19 cellular contexts compared by ENCODE assay signal in the genomic region with DNA sequence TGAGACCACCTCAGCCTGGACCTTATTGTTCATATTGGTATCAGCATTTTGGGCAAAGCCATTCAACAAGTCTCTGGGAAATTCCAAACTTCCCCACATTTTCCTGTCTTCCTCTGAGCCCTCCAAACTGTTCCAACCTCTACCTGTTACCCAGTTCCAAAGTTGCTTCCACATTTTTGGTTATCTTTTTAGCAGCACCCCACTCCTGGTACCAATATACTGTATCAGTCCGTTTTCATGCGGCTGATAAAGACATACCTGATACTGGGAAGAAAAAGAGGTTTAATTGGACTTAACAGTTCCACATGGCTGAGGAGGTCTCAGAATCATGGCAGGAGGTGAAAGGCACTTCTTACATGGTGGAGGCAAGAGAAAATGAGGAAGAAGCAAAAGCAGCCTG. TPM values are rescaled to one million over a fixed set of nuclear protein-coding genes. Genes with fewer than 3 reads are reported as not detected.
"Had no signal": no experiment of that assay in that cellular context is flagged by ENCODE, and none has a peak within 500 bp of the region (broad histone marks: within the 10 kb centered on the region; RNA-seq: fewer than 3 reads in every experiment).

No MANE protein-coding gene starts in this region.

RNA-seq across cellular contexts. Expression of gene TEX53, which starts 55.8 kb away (rescaled TPM):
- total RNA-seq: activated CD4-positive, alpha-beta memory T cell treated with anti-CD3 and anti-CD28 coated beads for 36 hours; activated CD4-positive, alpha-beta T cell treated with anti-CD3 and anti-CD28 coated beads, Interleukin-2, amount 10 ng/mL, durations not matched to agents 24 days and 14 days; activated CD8-positive, alpha-beta memory T cell treated with anti-CD3 and anti-CD28 coated beads for 36 hours; activated CD8-positive, alpha-beta T cell treated with anti-CD3 and anti-CD28 coated beads for 36 hours; activated naive CD4-positive, alpha-beta T cell treated with anti-CD3 and anti-CD28 coated beads for 36 hours; activated naive CD8-positive, alpha-beta T cell treated with anti-CD3 and anti-CD28 coated beads, Interleukin-2, amount 10 ng/mL, durations not matched to agents 7 days and 5 days; activated T-cell treated with anti-CD3 and anti-CD28 coated beads, Interleukin-2, amount 50 U/mL, for 4 hours; activated T-cell treated with anti-CD3 and anti-CD28 coated beads, Interleukin-2, amount 50 U/mL, for 72 hours; activated T-helper 1 cell treated with anti-CD3 and anti-CD28 coated beads, Interleukin-12 subunit alpha, Interleukin-12 subunit beta, Interleukin-2, Interleukin-4 antibody, amounts not matched to agents 30 ng/mL and 10 ng/mL and 1 ng/mL, durations not matched to agents 14 hours and 24 hours and 36 hours; activated T-helper 17 cell treated with anti-CD3 and anti-CD28 coated beads, Interleukin-2, amount 50 U/mL, for 72 hours; ascending aorta; bronchial epithelial cell; cardiac muscle cell; T-cell; T-helper 1 cell treated with Interleukin-12 subunit alpha and Interleukin-12 subunit beta and Interleukin-4 antibody, amounts not matched to agents 30 ng/mL and 1 ng/mL, for 36 hours; T-helper 17 cell; T-helper 2 cell treated with Interferon-gamma antibody and Interleukin-4, amounts not matched to agents 100 ng/mL and 5 ng/mL, for 36 hours; WTC11 had no signal
- polyA plus RNA-seq: adipose tissue, cardiac muscle cell had no signal
